18 cellular contexts compared by ENCODE assay signal in genomic region chr18:2717407-2717806, GRCh38.
A peak's percentile ranks its signal among the peaks of the same experiment; 100 is the strongest.
DNase-seq lines count a peak whose midpoint lies in the region; ATAC-seq, FAIRE-seq and TF ChIP-seq lines count a peak whose summit lies in the region.
"Had no signal": no experiment of that assay in that cellular context is flagged by ENCODE, and none has a peak within 500 bp of the region (broad histone marks: within the 10 kb centered on the region; RNA-seq: fewer than 3 reads in every experiment).

No MANE protein-coding gene starts in this region.

- H3K27ac ChIP-seq in HepG2 (ENCODE audit: extremely low read length, insufficient read depth, low read length) = no peak overlapping the region
- no peak overlapping the region for H3K27ac ChIP-seq in right lobe of liver
- no peak overlapping the region for H3K27ac ChIP-seq in right cardiac atrium (ENCODE audit: low read length)
- no peak overlapping the region for H3K27ac ChIP-seq in tibial nerve
- no peak overlapping the region for H3K27ac ChIP-seq in sigmoid colon
- H3K27ac ChIP-seq: 22Rv1, BLaER1 had no signal

- H3K27me3 ChIP-seq in HepG2 (ENCODE audit: control insufficient read depth in 1 of 2, insufficient read depth in 2 of 2, low read length in 2 of 2) (no peaks in the 10 kb centered on the region; a peak in 1 of 5 replicates), right lobe of liver (no peaks in the 10 kb centered on the region), right cardiac atrium (ENCODE audit: control insufficient read depth, insufficient read depth) (no peaks in the 10 kb centered on the region), tibial nerve (no peaks in the 10 kb centered on the region), sigmoid colon (no peaks in the 10 kb centered on the region)
- H3K27me3 ChIP-seq: BLaER1 had no signal

- H3K9me3 Mint-ChIP-seq in activated CD4-positive, alpha-beta T cell treated with anti-CD3 and anti-CD28 coated beads, Interleukin-2, amount 10 ng/mL, durations not matched to agents 24 days and 14 days = no peaks in the 10 kb centered on the region

- no peak for TF ChIP-seq EP300 in HepG2 (IDR thresholded peaks at IDR 0.05; ENCODE audit: low read depth in 2 of 2, low read length in 2 of 2)
- TF ChIP-seq EP300 in HepG2 (CRISPR knock-in tag; IDR thresholded peaks at IDR 0.05; ENCODE audit: borderline replicate concordance) = no peak
- no peak for TF ChIP-seq EP300 in tibial nerve (IDR thresholded peaks at IDR 0.05)
- TF ChIP-seq EP300 in sigmoid colon (IDR thresholded peaks at IDR 0.05) = no peak

- TF ChIP-seq POLR2A in HepG2 (IDR thresholded peaks at IDR 0.05; ENCODE audit: insufficient read depth in 1 of 2, low read depth in 2 of 2, low read length in 2 of 2) (no peak), right lobe of liver (IDR thresholded peaks at IDR 0.05) (no peak), tibial nerve (IDR thresholded peaks at IDR 0.05) (no peak), sigmoid colon (IDR thresholded peaks at IDR 0.05) (no peak)

- peak; percentile 36 for ATAC-seq in HepG2
- no peak for ATAC-seq in right lobe of liver
- peak; percentile 6 to 19 for ATAC-seq in right cardiac atrium
- ATAC-seq in HG02610 (IDR thresholded peaks at IDR 0.05; ENCODE audit: unreplicated experiment) = no peak

- no peak overlapping the region for H3K4me2 ChIP-seq in HepG2 (ENCODE audit: low read depth, low read length)
- H3K4me2 ChIP-seq: BLaER1 had no signal

- no peak for TF ChIP-seq RAD21 in HepG2 (CRISPR knock-in tag; IDR thresholded peaks at IDR 0.05)

- no peak overlapping the region for H2AFZ ChIP-seq in HepG2 (ENCODE audit: low read length)

- H3K36me3 ChIP-seq in HepG2 (replicated peaks in 1 of 2; ENCODE audit: control insufficient read depth in 1 of 2, insufficient read depth in 2 of 2, low read length in 2 of 2) = peaks cover 14 to 78% of the 10 kb centered on the region in 2 experiments
- peaks cover 0 to 17% (median 3%) of the 10 kb centered on the region in 4 donors for H3K36me3 ChIP-seq in right lobe of liver
- H3K36me3 ChIP-seq in tibial nerve = peaks cover 0 to 82% (median 16%) of the 10 kb centered on the region in 3 donors
- peaks cover 7 to 75% (median 21%) of the 10 kb centered on the region in 4 donors for H3K36me3 ChIP-seq in sigmoid colon

- 93% methylated on average over 5 of the region's 5 CpGs for WGBS in HepG2 (ENCODE audit: low lambda C conversion rate)
- 94% methylated on average over 4 of the region's 5 CpGs for WGBS in right lobe of liver (ENCODE audit: insufficient coverage, low coverage, low lambda C conversion rate, missing lambda C conversion rate)
- 92% methylated on average over 5 of the region's 5 CpGs for WGBS in right cardiac atrium
- WGBS in tibial nerve, 2 donors = 82 to 88% methylated on average over 5 of the region's 5 CpGs
- WGBS in sigmoid colon, 2 donors = 96% methylated on average over 5 of the region's 5 CpGs

- peaks cover 72% of the 10 kb centered on the region for H3K36me3 Mint-ChIP-seq in activated CD4-positive, alpha-beta T cell treated with anti-CD3 and anti-CD28 coated beads, Interleukin-2, amount 10 ng/mL, durations not matched to agents 24 days and 14 days (ENCODE audit: low read depth)

- 0 out of 2 replicates have a peak, but pooled peaks cover 13% of the 10 kb centered on the region for H3K4me1 ChIP-seq in HepG2 (ENCODE audit: insufficient read depth, low read length)
- H3K4me1 ChIP-seq in right lobe of liver = peaks cover 0 to 3% (median 0%) of the 10 kb centered on the region in 4 donors
- H3K4me1 ChIP-seq in right cardiac atrium (ENCODE audit: control insufficient read depth, insufficient read depth, low read length) = peaks cover 10% of the 10 kb centered on the region
- H3K4me1 ChIP-seq in tibial nerve = no peaks in the 10 kb centered on the region
- H3K4me1 ChIP-seq in sigmoid colon = peaks cover 0 to 15% (median 9%) of the 10 kb centered on the region in 4 donors
- H3K4me1 ChIP-seq: BLaER1 had no signal

- no TSS peak for BruUV-seq in HepG2 (replicated peaks; lab: Mats Ljungman, UMichigan)

- CTCF ChIA-PET in HepG2 (lab: Yijun Ruan, JAX; ENCODE audit: low intra/inter-chr PET ratio, low total read pairs) = no interaction called here

- H3K27me3 Mint-ChIP-seq in activated CD4-positive, alpha-beta T cell treated with anti-CD3 and anti-CD28 coated beads, Interleukin-2, amount 10 ng/mL, durations not matched to agents 24 days and 14 days = no peaks in the 10 kb centered on the region

- H3K79me2 ChIP-seq in HepG2 (ENCODE audit: insufficient read depth, low read length) = peaks cover 24% of the 10 kb centered on the region

- no peak for FAIRE-seq in HepG2 (lab: Jason Lieb, UNC)

- no peaks in the 10 kb centered on the region for H4K20me1 ChIP-seq in HepG2 (ENCODE audit: insufficient read depth, low read length)

- H3K4me1 Mint-ChIP-seq in activated CD4-positive, alpha-beta T cell treated with anti-CD3 and anti-CD28 coated beads, Interleukin-2, amount 10 ng/mL, durations not matched to agents 24 days and 14 days = peaks cover 36% of the 10 kb centered on the region

- in situ Hi-C loops in HepG2 (cut with HindIII; ENCODE audit: extremely low pct_ligation_motif_present, low pct_unique_long_range_greater_than_20kb) = no loop called here

- no peak for DNase-seq in activated CD4-positive, alpha-beta T cell treated with anti-CD3 and anti-CD28 coated beads, Interleukin-2, amount 10 ng/mL, durations not matched to agents 24 days and 14 days
- DNase-seq in activated CD4-positive, alpha-beta T cell treated with anti-CD3 and anti-CD28 coated beads, Interleukin-2, amount 50 U/mL, for 48 hours = no peak
- DNase-seq in HepG2 (ENCODE audit: low spot score) = no peak
- DNase-seq in right lobe of liver = no peak
- DNase-seq in right cardiac atrium = no peak
- DNase-seq in tibial nerve (ENCODE audit: low spot score in 2 of 2) = no peak
- DNase-seq in sigmoid colon = no peak
- DNase-seq: GOT3; KBM-7; NCI-H1048; NCI-H146; NCI-H2227 treated with DMSO at 0.1 percent for 48 hours; NCI-H526; NK-92 treated with Interleukin-12 subunit alpha and Interleukin-12 subunit beta, amount 100 ng/mL, for 24 hours; OCI-M1 had no signal

- H3K9me3 ChIP-seq in HepG2 (ENCODE audit: low read length) (no peaks in the 10 kb centered on the region), right lobe of liver (no peaks in the 10 kb centered on the region), right cardiac atrium (ENCODE audit: control insufficient read depth, low read length) (no peaks in the 10 kb centered on the region), tibial nerve (no peaks in the 10 kb centered on the region), sigmoid colon (no peaks in the 10 kb centered on the region)
- H3K9me3 ChIP-seq: BLaER1 had no signal

- no peak overlapping the region for H3K4me3 Mint-ChIP-seq in activated CD4-positive, alpha-beta T cell treated with anti-CD3 and anti-CD28 coated beads, Interleukin-2, amount 10 ng/mL, durations not matched to agents 24 days and 14 days

- peak overlapping the region; percentile 16 for H3K27ac Mint-ChIP-seq in activated CD4-positive, alpha-beta T cell treated with anti-CD3 and anti-CD28 coated beads, Interleukin-2, amount 10 ng/mL, durations not matched to agents 24 days and 14 days

- intact Hi-C loops in activated CD4-positive, alpha-beta T cell treated with anti-CD3 and anti-CD28 coated beads, Interleukin-2, amount 10 ng/mL, durations not matched to agents 24 days and 14 days (cut with micrococcal nuclease) = no loop called here
- intact Hi-C loops in HepG2 (cut with micrococcal nuclease; ENCODE audit: unreplicated experiment) (no loop called here), right lobe of liver (cut with DNase I) (no loop called here), right cardiac atrium (cut with DNase I) (no loop called here), sigmoid colon (cut with DNase I) (no loop called here)

- TF ChIP-seq CTCF in HepG2 (CRISPR knock-in tag; IDR thresholded peaks at IDR 0.05) (no peak), right lobe of liver (IDR thresholded peaks at IDR 0.05) (no peak), tibial nerve (IDR thresholded peaks at IDR 0.05) (no peak), sigmoid colon (IDR thresholded peaks at IDR 0.05) (no peak)

- H3K4me3 ChIP-seq in HepG2 (replicated peaks in 1 of 3; ENCODE audit: insufficient read depth in 1 of 3, low read depth in 2 of 3, low read length in 3 of 3) (no peak overlapping the region), right lobe of liver (no peak overlapping the region), right cardiac atrium (ENCODE audit: low read length) (no peak overlapping the region), tibial nerve (no peak overlapping the region), sigmoid colon (no peak overlapping the region)
- H3K4me3 ChIP-seq: BLaER1 had no signal

- POLR2A ChIA-PET in HepG2 (lab: Yijun Ruan, JAX) = no interaction called here

- H3K9ac ChIP-seq in HepG2 (ENCODE audit: insufficient read depth, low read depth, low read length) = no peak overlapping the region
- H3K9ac ChIP-seq: BLaER1 had no signal

TF ChIP-seq in HepG2, 621 proteins besides CTCF, POLR2A, EP300 and RAD21 (continues in another document):
- no peak for TF ChIP-seq SNRNP70 (IDR thresholded peaks at IDR 0.05; ENCODE audit: low read depth, low read length)
- no peak for TF ChIP-seq ZBTB14 (CRISPR knock-in tag; IDR thresholded peaks at IDR 0.05)
- no peak for TF ChIP-seq SRY (CRISPR knock-in tag; IDR thresholded peaks at IDR 0.05)

Comparison
In these comparisons a context has a peak if more than half of its experiments do, and no peak if none do; other contexts are left out.
1. ATAC-seq: peak in HepG2 (single experiment) and right cardiac atrium (2 of 2); none in right lobe of liver (0 of 4) and HG02610 (single experiment).